14 cellular contexts compared by ENCODE assay signal in genomic region chr2:46171996-46172546, GRCh38.
A peak's percentile ranks its signal among the peaks of the same experiment; 100 is the strongest.
DNase-seq lines count a peak whose midpoint lies in the region; TF ChIP-seq lines count a peak whose summit lies in the region.
"Had no signal": no experiment of that assay in that cellular context is flagged by ENCODE, and none has a peak within 500 bp of the region (broad histone marks: within the 10 kb centered on the region; RNA-seq: fewer than 3 reads in every experiment).

No MANE protein-coding gene starts in this region.

- H3K4me3 ChIP-seq in BE2C (ENCODE audit: low read depth, low read length) (no peak overlapping the region), astrocyte of the cerebellum (ENCODE audit: low read depth, low read length) (no peak overlapping the region)
- H3K4me3 ChIP-seq: adrenal gland, heart right ventricle had no signal

- no peaks in the 10 kb centered on the region for H3K27me3 ChIP-seq in BE2C
- H3K27me3 ChIP-seq: adrenal gland, heart right ventricle had no signal

- peaks cover 14% of the 10 kb centered on the region; the same call in 1 of the 2 replicates for H3K4me1 ChIP-seq in BE2C
- H3K4me1 ChIP-seq: adrenal gland had no signal

- no peaks in the 10 kb centered on the region for H3K9me3 ChIP-seq in BE2C
- H3K9me3 ChIP-seq: adrenal gland, heart right ventricle had no signal

- TF ChIP-seq CTCF in BE2C (IDR thresholded peaks at IDR 0.05; ENCODE audit: low read depth, low read length), result peak; percentile 11; the same call in 1 of the 2 replicates
- peak; percentile 9 for TF ChIP-seq CTCF in astrocyte of the cerebellum (IDR thresholded peaks at IDR 0.05; ENCODE audit: low read depth, low read length, missing control alignments)

- peak; percentile 60 for DNase-seq in BE2C
- peak; percentile 12 for DNase-seq in HT-29 (ENCODE audit: low spot score)
- no peak for DNase-seq in astrocyte of the cerebellum (ENCODE audit: low read depth)
- peak; percentile 9 for DNase-seq in kidney tubule cell (ENCODE audit: low spot score)
- no peak for DNase-seq in ureter (ENCODE audit: low spot score)
- DNase-seq in epidermal melanocyte (ENCODE audit: insufficient read length, low spot score), result no peak
- no peak for DNase-seq in AG08395 (ENCODE audit: low spot score)
- no peak for DNase-seq in Ammon's horn (ENCODE audit: low spot score)
- DNase-seq: adrenal gland; C1 segment of cervical spinal cord; heart right ventricle; MM.1S; SIG-M5; stimulated activated naive B cell treated with anti-CD40 and anti-IgM and Interleukin-4, amounts not matched to agents 10 μg/mL and 1 μg/mL and 100 μg/mL, for 72 hours had no signal

- peaks cover 6% of the 10 kb centered on the region; the same call in 1 of the 2 replicates for H3K36me3 ChIP-seq in BE2C
- H3K36me3 ChIP-seq: adrenal gland had no signal

- in situ Hi-C loops in astrocyte of the cerebellum (cut with HindIII; ENCODE audit: low sequenced_read_pairs), result no loop called here

Comparison
In these comparisons a context has a peak if more than half of its experiments do, and no peak if none do; other contexts are left out.
1. DNase-seq: peak in BE2C (single experiment), HT-29 (single experiment) and kidney tubule cell (single experiment); none in astrocyte of the cerebellum (single experiment), ureter (single experiment), epidermal melanocyte (single experiment), AG08395 (single experiment) and Ammon's horn (single experiment).